ENCODE assay signal across 8 cellular contexts in genomic region chr17:41785091-41785875, GRCh38. TPM values are rescaled to one million over a fixed set of nuclear protein-coding genes. Genes with fewer than 3 reads are reported as not detected.
DNase-seq lines count a peak whose midpoint lies in the region; ATAC-seq and TF ChIP-seq lines count a peak whose summit lies in the region.

No MANE protein-coding gene starts in this region.

- H3K36me3 ChIP-seq in brain microvascular endothelial cell (replicated peaks) (no peaks in the 10 kb centered on the region), thyroid gland (no peaks in the 10 kb centered on the region)

- no peaks in the 10 kb centered on the region for H3K36me3 Mint-ChIP-seq in T-helper 1 cell treated with Interleukin-12 subunit alpha and Interleukin-12 subunit beta and Interleukin-4 antibody, amounts not matched to agents 30 μg/mL and 1 μg/mL, for 36 hours (ENCODE audit: low read depth)

- peaks cover 14% of the 10 kb centered on the region for H3K4me1 Mint-ChIP-seq in T-helper 1 cell treated with Interleukin-12 subunit alpha and Interleukin-12 subunit beta and Interleukin-4 antibody, amounts not matched to agents 30 μg/mL and 1 μg/mL, for 36 hours (ENCODE audit: low read depth)

- no peak for TF ChIP-seq CTCF in brain microvascular endothelial cell (IDR thresholded peaks at IDR 0.05; ENCODE audit: low read depth, low read length, missing control alignments)
- no peak for TF ChIP-seq CTCF in thyroid gland (IDR thresholded peaks at IDR 0.05)

- peaks cover 43% of the 10 kb centered on the region for H3K27me3 Mint-ChIP-seq in T-helper 1 cell treated with Interleukin-12 subunit alpha and Interleukin-12 subunit beta and Interleukin-4 antibody, amounts not matched to agents 30 μg/mL and 1 μg/mL, for 36 hours (ENCODE audit: low read depth)

- 11 to 14% methylated on average over 8 to 10 of the region's 14 CpGs for WGBS in thyroid gland, 2 donors

- no peak for TF ChIP-seq POLR2A in thyroid gland (IDR thresholded peaks at IDR 0.05)

- peak overlapping the region; percentile 34 for H3K4me3 Mint-ChIP-seq in T-helper 1 cell treated with Interleukin-12 subunit alpha and Interleukin-12 subunit beta and Interleukin-4 antibody, amounts not matched to agents 30 μg/mL and 1 μg/mL, for 36 hours

- H3K9me3 Mint-ChIP-seq in T-helper 1 cell treated with Interleukin-12 subunit alpha and Interleukin-12 subunit beta and Interleukin-4 antibody, amounts not matched to agents 30 μg/mL and 1 μg/mL, for 36 hours: no peaks in the 10 kb centered on the region

- H3K9me3 ChIP-seq in thyroid gland: no peaks in the 10 kb centered on the region

- no peak overlapping the region for H3K27ac Mint-ChIP-seq in T-helper 1 cell treated with Interleukin-12 subunit alpha and Interleukin-12 subunit beta and Interleukin-4 antibody, amounts not matched to agents 30 μg/mL and 1 μg/mL, for 36 hours

- H3K4me3 ChIP-seq in brain microvascular endothelial cell (ENCODE audit: low read depth, low read length) (peak overlapping the region; percentile 81), thyroid gland (replicated peaks in 1 of 3) (peak overlapping the region; percentile 53 to 86 (median 83))

- H3K27ac ChIP-seq in brain microvascular endothelial cell: peak overlapping the region; percentile 47
- H3K27ac ChIP-seq in thyroid gland: peak overlapping the region; percentile 90 to 98 (median 95)

- intact Hi-C loops in thyroid gland (cut with DNase I): no loop called here

- peaks cover 67 to 77% of the 10 kb centered on the region in 2 donors for H3K4me1 ChIP-seq in thyroid gland

- no peak for DNase-seq in T-helper 1 cell
- no peak for DNase-seq in brain microvascular endothelial cell
- DNase-seq in left kidney (ENCODE audit: low read depth, low spot score): peak; percentile 94
- peak in 1 of 2 donors; percentile 24 for DNase-seq in thyroid gland

- ATAC-seq in HG03025 (IDR thresholded peaks at IDR 0.05; ENCODE audit: low FRiP score, unreplicated experiment) (no peak), GM21825 (IDR thresholded peaks at IDR 0.05; ENCODE audit: unreplicated experiment) (no peak), HG02885 (IDR thresholded peaks at IDR 0.05; ENCODE audit: poor library complexity, unreplicated experiment) (no peak)

- H3K27me3 ChIP-seq in brain microvascular endothelial cell (replicated peaks) (no peaks in the 10 kb centered on the region), thyroid gland (no peaks in the 10 kb centered on the region)

- in situ Hi-C loops in brain microvascular endothelial cell (cut with HindIII; ENCODE audit: low pct_ligation_motif_present, low sequenced_read_pairs): no loop called here

RNA-seq across cellular contexts. Expression of gene JUP, which starts 1.2 kb away (rescaled TPM):
- 100 to 1,000 TPM; 127 to 356 (median 250) TPM for total RNA-seq in thyroid gland

RNA-seq across cellular contexts. Expression of gene P3H4, which starts 26.5 kb away (rescaled TPM):
- 10 to 100 TPM; 24.5 to 59.2 (median 34.9) TPM for total RNA-seq in thyroid gland

RNA-seq across cellular contexts. Expression of gene FKBP10, which starts 27.5 kb away (rescaled TPM):
- total RNA-seq in thyroid gland: 10 to 100 TPM; 42.2 to 75.3 (median 60.4) TPM

RNA-seq across cellular contexts. Expression of gene NT5C3B, which starts 50.7 kb away (rescaled TPM):
- 100 to 1,000 TPM in 2 of 4 donors, 10 to 100 TPM in 2; 97.3 to 132 (median 110) TPM for total RNA-seq in thyroid gland

RNA-seq across cellular contexts. Expression of gene HAP1, which starts 50.8 kb away (rescaled TPM):
- total RNA-seq in thyroid gland: 10 to 100 TPM in 1 of 4 donors, 1 to 10 TPM in 2, under 1 TPM in 1; 0.94 to 12.7 (median 1.9) TPM
